ENCODE assay signal across 13 cellular contexts in genomic region chr21:33893917-33894316, GRCh38.
"Had no signal": no experiment of that assay in that cellular context is flagged by ENCODE, and none has a peak within 500 bp of the region (broad histone marks: within the 10 kb centered on the region; RNA-seq: fewer than 3 reads in every experiment).

No MANE protein-coding gene starts in this region.

- DNase-seq: activated CD4-positive, alpha-beta T cell treated with anti-CD3 and anti-CD28 coated beads for 48 hours; activated CD8-positive, alpha-beta T cell treated with anti-CD3 and anti-CD28 coated beads, Interleukin-2, amount 10 ng/mL, durations not matched to agents 7 days and 5 days; activated naive CD4-positive, alpha-beta T cell treated with Interleukin-2 at 50 U/mL for 16 hours; activated naive CD8-positive, alpha-beta T cell treated with anti-CD3 and anti-CD28 coated beads, Interleukin-2, amount 50 U/mL, for 24 hours; effector memory CD8-positive, alpha-beta T cell; kidney; left ventricle myocardium inferior; right lobe of liver; stimulated activated naive CD8-positive, alpha-beta T cell treated with anti-CD3 and anti-CD28 coated beads, Interleukin-15, Interleukin-2, amounts not matched to agents 100 U/mL and 50 U/mL, for 24 hours; T-helper 9 cell had no signal

- H3K36me3 ChIP-seq: gastroesophageal sphincter, left ventricle myocardium inferior, right lobe of liver, suprapubic skin had no signal

- H3K27me3 ChIP-seq: gastroesophageal sphincter, right lobe of liver, suprapubic skin had no signal

- FAIRE-seq: kidney had no signal

- H3K9me3 ChIP-seq: gastroesophageal sphincter, left ventricle myocardium inferior, right lobe of liver, suprapubic skin had no signal

- H3K27ac ChIP-seq: epithelial cell of prostate, left ventricle myocardium inferior, right lobe of liver, suprapubic skin had no signal
